26 cellular contexts compared by ENCODE assay signal in the genomic region with DNA sequence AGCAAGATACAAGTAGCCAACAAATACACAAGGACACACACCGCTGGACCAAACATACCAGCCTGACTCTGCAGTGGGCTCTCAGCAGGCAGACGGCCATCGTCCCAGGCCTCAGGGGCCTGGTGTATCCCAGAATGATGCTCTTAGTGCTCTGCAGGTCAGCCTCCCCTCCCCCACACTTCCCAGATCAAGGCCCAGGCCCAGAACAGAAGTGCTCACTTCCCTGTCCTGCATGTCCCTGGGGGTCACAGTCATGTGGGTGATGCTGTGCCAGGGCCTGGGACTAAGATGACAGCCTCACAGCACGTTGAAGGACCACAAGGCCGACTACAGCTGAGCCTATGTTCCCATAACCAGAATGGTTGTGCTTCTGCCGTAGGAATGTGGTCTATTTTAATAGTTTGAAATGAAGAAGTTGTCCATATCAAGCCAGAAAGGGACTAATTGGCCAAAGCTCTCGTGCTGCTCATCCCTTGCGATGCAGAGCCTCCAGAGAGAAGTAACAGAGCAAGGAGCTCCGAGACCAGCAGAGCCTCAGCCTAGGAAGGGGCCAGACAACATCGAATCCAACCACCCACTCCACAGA. TPM values are rescaled to one million over a fixed set of nuclear protein-coding genes. Genes with fewer than 3 reads are reported as not detected.
"Had no signal": no experiment of that assay in that cellular context is flagged by ENCODE, and none has a peak within 500 bp of the region (broad histone marks: within the 10 kb centered on the region; RNA-seq: fewer than 3 reads in every experiment).

No MANE protein-coding gene starts in this region.

- H3K4me3 ChIP-seq: colonic mucosa, left ventricle myocardium inferior, prostate gland, right atrium auricular region, tibial artery had no signal

- H3K27me3 ChIP-seq: brain microvascular endothelial cell, colonic mucosa, right atrium auricular region, tibial artery had no signal

- DNase-seq: activated CD4-positive, alpha-beta T cell treated with anti-CD3 and anti-CD28 coated beads, Interleukin-2, amount 10 ng/mL, durations not matched to agents 24 days and 14 days; activated CD8-positive, alpha-beta T cell treated with anti-CD3 and anti-CD28 coated beads for 36 hours; activated naive CD4-positive, alpha-beta T cell treated with Interleukin-2 at 50 U/mL for 16 hours; activated T-cell treated with anti-CD3 and anti-CD28 coated beads, Interleukin-2, amount 50 U/mL, for 1 hour; aorta; brain microvascular endothelial cell; central memory CD4-positive, alpha-beta T cell; colonic mucosa; foreskin melanocyte; hypothalamus; left ventricle myocardium inferior; naive B cell; stimulated activated CD4-positive, alpha-beta T cell treated with anti-CD3 and anti-CD28 coated beads, Interleukin-2, amount 100 ng/mL, for 24 hours; stimulated activated naive CD4-positive, alpha-beta T cell treated with Interleukin-2 at 50 U/mL for 16 hours; tibial artery had no signal

- ATAC-seq: activated CD8-positive, alpha-beta T cell treated with anti-CD3 and anti-CD28 coated beads for 36 hours; activated T-helper 17 cell treated with anti-CD3 and anti-CD28 coated beads, Interleukin-2, amount 50 U/mL, for 72 hours had no signal

- H3K27ac ChIP-seq: brain microvascular endothelial cell, colonic mucosa, left ventricle myocardium inferior, prostate gland, right atrium auricular region, tibial artery had no signal

- H3K4me1 ChIP-seq: colonic mucosa, left ventricle myocardium inferior, prostate gland, right atrium auricular region, tibial artery had no signal

- H3K9me3 ChIP-seq: colonic mucosa, left ventricle myocardium inferior, prostate gland, right atrium auricular region, tibial artery had no signal

- H3K36me3 ChIP-seq: brain microvascular endothelial cell, colonic mucosa, left ventricle myocardium inferior, prostate gland, right atrium auricular region, tibial artery had no signal

RNA-seq across cellular contexts. Expression of gene GAB4, which starts 48.6 kb away (rescaled TPM):
- total RNA-seq: activated CD4-positive, alpha-beta T cell treated with anti-CD3 and anti-CD28 coated beads, Interleukin-2, amount 10 ng/mL, durations not matched to agents 24 days and 14 days; activated CD8-positive, alpha-beta T cell treated with anti-CD3 and anti-CD28 coated beads for 36 hours; activated T-helper 17 cell treated with anti-CD3 and anti-CD28 coated beads, Interleukin-2, amount 50 U/mL, for 72 hours; aorta; colonic mucosa; epithelial cell of proximal tubule; kidney epithelial cell; left ventricle myocardium inferior; neural crest cell; omental fat pad; right atrium auricular region; skeletal muscle tissue; subcutaneous adipose tissue; T-helper 2 cell treated with Interferon-gamma antibody and Interleukin-4, amounts not matched to agents 100 ng/mL and 5 ng/mL, for 36 hours; urinary bladder had no signal
- polyA plus RNA-seq: aorta, urinary bladder had no signal
